ENCODE assay signal across 8 cellular contexts in genomic region chr14:60093606-60094005, GRCh38. TPM values are rescaled to one million over a fixed set of nuclear protein-coding genes. Genes with fewer than 3 reads are reported as not detected.
DNase-seq lines count a peak whose midpoint lies in the region; ATAC-seq and TF ChIP-seq lines count a peak whose summit lies in the region.

No MANE protein-coding gene starts in this region.

- H3K9me3 ChIP-seq in DND-41 (ENCODE audit: insufficient read depth, low read length, severe bottlenecking): no peaks in the 10 kb centered on the region

- peak overlapping the region; percentile 87 for H3K9ac ChIP-seq in DND-41 (ENCODE audit: low read depth, low read length)

- TF ChIP-seq CTCF in DND-41 (IDR thresholded peaks at IDR 0.05; ENCODE audit: borderline replicate concordance, extremely low read depth, low read length, poor library complexity, severe bottlenecking): no peak
- TF ChIP-seq CTCF in cardiac fibroblast (IDR thresholded peaks at IDR 0.05; ENCODE audit: low read depth, low read length): no peak
- no peak for TF ChIP-seq CTCF in neural crest cell (conservative IDR thresholded peaks at IDR 0.05)

- peaks cover 24% of the 10 kb centered on the region for H3K36me3 ChIP-seq in DND-41 (ENCODE audit: insufficient read depth, low read length)

- H3K4me2 ChIP-seq in DND-41 (ENCODE audit: insufficient read depth, low read length): peak overlapping the region; percentile 65

- H3K4me3 Mint-ChIP-seq in neural crest cell: peak overlapping the region; percentile 97

- peaks cover 66% of the 10 kb centered on the region for H3K79me2 ChIP-seq in DND-41 (ENCODE audit: insufficient read depth, low read length)

- H3K4me1 Mint-ChIP-seq in neural crest cell: peaks cover 51% of the 10 kb centered on the region

- H3K27ac Mint-ChIP-seq in neural crest cell (ENCODE audit: unreplicated experiment): no peak overlapping the region

- peak overlapping the region; percentile 100 for H3K27ac ChIP-seq in DND-41 (ENCODE audit: low read length)

- no peaks in the 10 kb centered on the region for H3K27me3 ChIP-seq in DND-41 (ENCODE audit: insufficient read depth, low read length, poor library complexity)

- peaks cover 41% of the 10 kb centered on the region for H3K4me1 ChIP-seq in DND-41 (ENCODE audit: insufficient read depth, low read length)

- no peak for DNase-seq in DND-41
- DNase-seq in M059J (ENCODE audit: low read depth): peak; percentile 14
- DNase-seq in cardiac fibroblast (ENCODE audit: low read depth in 2 of 2): peak in 1 of 2 donors; percentile 29
- no peak for DNase-seq in neural crest cell (ENCODE audit: low read depth, low spot score)
- DNase-seq in GM19240 (ENCODE audit: insufficient read length, low spot score): no peak

- H4K20me1 ChIP-seq in DND-41 (ENCODE audit: insufficient read depth, low read length): peaks cover 16% of the 10 kb centered on the region; the same call in 1 of the 2 replicates

- ATAC-seq in DND-41 (ENCODE audit: insufficient read depth, low read depth): no peak
- no peak for ATAC-seq in HG03432 (IDR thresholded peaks at IDR 0.05; ENCODE audit: unreplicated experiment)
- ATAC-seq in GM19351 (IDR thresholded peaks at IDR 0.05; ENCODE audit: unreplicated experiment): no peak
- ATAC-seq in GM21381 (IDR thresholded peaks at IDR 0.05; ENCODE audit: unreplicated experiment): no peak

- H3K9me3 Mint-ChIP-seq in neural crest cell: no peaks in the 10 kb centered on the region

- no peaks in the 10 kb centered on the region for H3K27me3 Mint-ChIP-seq in neural crest cell (ENCODE audit: low read depth)

- H3K36me3 Mint-ChIP-seq in neural crest cell (ENCODE audit: low read depth): peaks cover 10% of the 10 kb centered on the region

- peak overlapping the region; percentile 4; the same call in 1 of the 2 replicates for H2AFZ ChIP-seq in DND-41 (ENCODE audit: low read depth, low read length)

- H3K4me3 ChIP-seq in DND-41 (ENCODE audit: low read depth in 1 of 2, low read length in 2 of 2): peak overlapping the region; percentile 78 to 82
- peak overlapping the region; percentile 86 to 89 for H3K4me3 ChIP-seq in cardiac fibroblast (replicated peaks in 1 of 2; ENCODE audit: low read depth in 2 of 2, low read length in 2 of 2)

RNA-seq across cellular contexts. Expression of gene PCNX4, which starts 1.9 kb away (rescaled TPM):
- 32.3 and 85.1 TPM in 2 replicates for total RNA-seq in M059J (2014; rRNA removed; shearing (Covaris generic))
- 79.6 and 84.6 TPM in 2 replicates for total RNA-seq in neural crest cell
